Comparison of ENCODE assay signal across 21 cellular contexts in genomic region chr9:94054731-94055130, GRCh38.
"Had no signal": no experiment of that assay in that cellular context is flagged by ENCODE, and none has a peak within 500 bp of the region (broad histone marks: within the 10 kb centered on the region; RNA-seq: fewer than 3 reads in every experiment).

No MANE protein-coding gene starts in this region.

- H3K27me3 ChIP-seq: esophagus squamous epithelium, pancreas, thyroid gland, upper lobe of right lung had no signal

- ATAC-seq: activated CD8-positive, alpha-beta memory T cell treated with anti-CD3 and anti-CD28 coated beads, Interleukin-2, amount 10 ng/mL, durations not matched to agents 7 days and 5 days; activated CD8-positive, alpha-beta T cell treated with anti-CD3 and anti-CD28 coated beads for 36 hours; natural killer cell treated with Interleukin-12 subunit alpha and Interleukin-12 subunit beta and Interleukin-15 and Interleukin-18, amount 100 ng/mL, for 72 hours; pancreas; T-cell; upper lobe of right lung had no signal

- H3K27ac ChIP-seq: esophagus squamous epithelium, pancreas, thyroid gland, upper lobe of right lung, WERI-Rb-1 had no signal

- H3K4me1 ChIP-seq: thyroid gland had no signal

- DNase-seq: activated CD4-positive, alpha-beta T cell treated with anti-CD3 and anti-CD28 coated beads, Interleukin-2, amount 10 ng/mL, durations not matched to agents 7 days and 5 days; activated CD4-positive, CD25-positive, alpha-beta regulatory T cell treated with anti-CD3 and anti-CD28 coated beads, Interleukin-2, amount 50 U/mL, for 72 hours; activated CD8-positive, alpha-beta memory T cell treated with anti-CD3 and anti-CD28 coated beads, Interleukin-2, amount 10 ng/mL, durations not matched to agents 7 days and 5 days; activated CD8-positive, alpha-beta T cell treated with anti-CD3 and anti-CD28 coated beads for 36 hours; activated effector memory CD4-positive, alpha-beta T cell treated with anti-CD3 and anti-CD28 coated beads, Interleukin-2, amount 50 U/mL, for 16 hours; activated naive CD4-positive, alpha-beta T cell treated with anti-CD3 and anti-CD28 coated beads, Interleukin-2, amount 10 ng/mL, durations not matched to agents 7 days and 5 days; activated T-cell treated with anti-CD3 and anti-CD28 coated beads for 4 hours; cortex of kidney; endodermal cell; esophagus squamous epithelium; foreskin melanocyte; pancreas; stimulated activated CD4-positive, alpha-beta T cell treated with anti-CD3 and anti-CD28 coated beads, Interleukin-4, amount 100 ng/mL, for 24 hours; stimulated activated naive CD4-positive, alpha-beta T cell treated with Interleukin-2 at 50 U/mL for 16 hours; T-cell; thyroid gland; upper lobe of right lung; WERI-Rb-1 had no signal

- H3K9me3 ChIP-seq: pancreas, thyroid gland, upper lobe of right lung had no signal

- H3K4me3 ChIP-seq: esophagus squamous epithelium, lung, pancreas, thyroid gland, upper lobe of right lung had no signal

- FAIRE-seq: keratinocyte, pancreas had no signal

- H3K36me3 ChIP-seq: esophagus squamous epithelium, pancreas, thyroid gland, upper lobe of right lung, WERI-Rb-1 had no signal
